18 cellular contexts compared by ENCODE assay signal in genomic region chr4:157270108-157270507, GRCh38. TPM values are rescaled to one million over a fixed set of nuclear protein-coding genes. Genes with fewer than 3 reads are reported as not detected.
DNase-seq lines count a peak whose midpoint lies in the region; ATAC-seq lines count a peak whose summit lies in the region.
"Had no signal": no experiment of that assay in that cellular context is flagged by ENCODE, and none has a peak within 500 bp of the region (broad histone marks: within the 10 kb centered on the region; RNA-seq: fewer than 3 reads in every experiment).

No MANE protein-coding gene starts in this region.

- no peak overlapping the region for H3K4me3 ChIP-seq in effector memory CD4-positive, alpha-beta T cell (ENCODE audit: insufficient read depth, low read depth, low read length, poor library complexity, severe bottlenecking)

- ATAC-seq in GM18858 (IDR thresholded peaks at IDR 0.05; ENCODE audit: unreplicated experiment): no peak
- ATAC-seq: HCT116 had no signal

- no peaks in the 10 kb centered on the region for H3K9me3 ChIP-seq in effector memory CD4-positive, alpha-beta T cell (ENCODE audit: control insufficient read depth, low read length)

- DNase-seq in NCI-H2107 (lab: John Stamatoyannopoulos, UW) (peak; percentile 9), NCI-H2107 treated with DMSO at 0.1 percent for 48 hours (lab: John Stamatoyannopoulos, UW; ENCODE audit: unreplicated experiment) (no peak), NCI-H2196 (lab: John Stamatoyannopoulos, UW; ENCODE audit: unreplicated experiment) (peak; percentile 31), cerebellum (ENCODE audit: low spot score) (peak; percentile 53), kidney tubule cell (ENCODE audit: low spot score) (no peak)
- no peak for DNase-seq in effector memory CD4-positive, alpha-beta T cell
- DNase-seq: Calu3; CD4-positive, CD25-positive, alpha-beta regulatory T cell; IMR-90; Kasumi-1; NCI-H1930; NCI-H510A treated with DMSO at 0.1 percent for 48 hours; SIG-M5; T-helper 2 cell had no signal

- H3K27me3 ChIP-seq in effector memory CD4-positive, alpha-beta T cell (replicated peaks; ENCODE audit: control insufficient read depth, insufficient read depth, low read length, poor library complexity, severe bottlenecking): no peaks in the 10 kb centered on the region

- no peaks in the 10 kb centered on the region for H3K4me1 ChIP-seq in effector memory CD4-positive, alpha-beta T cell (ENCODE audit: control insufficient read depth, insufficient read depth, low read length, poor library complexity, severe bottlenecking)

- H3K36me3 ChIP-seq in effector memory CD4-positive, alpha-beta T cell (ENCODE audit: control insufficient read depth, insufficient read depth, low read length): no peaks in the 10 kb centered on the region

- H3K27ac ChIP-seq in effector memory CD4-positive, alpha-beta T cell (ENCODE audit: insufficient read depth, low read length, poor library complexity, severe bottlenecking): no peak overlapping the region

RNA-seq across cellular contexts. Expression of gene GRIA2, which starts 49.6 kb away (rescaled TPM):
- total RNA-seq in cerebellum: 492 TPM
- total RNA-seq: Calu3; CD4-positive, CD25-positive, alpha-beta regulatory T cell; IMR-90; OCI-LY7; RPMI7951 had no signal

Comparison
In these comparisons a context has a peak if more than half of its experiments do, and no peak if none do; other contexts are left out.
1. DNase-seq: peak in NCI-H2107 (single experiment), NCI-H2196 (single experiment) and cerebellum (single experiment); none in NCI-H2107 treated with DMSO at 0.1 percent for 48 hours (single experiment), kidney tubule cell (single experiment) and effector memory CD4-positive, alpha-beta T cell (0 of 3).